ENCODE assay signal across 26 cellular contexts in the genomic region with DNA sequence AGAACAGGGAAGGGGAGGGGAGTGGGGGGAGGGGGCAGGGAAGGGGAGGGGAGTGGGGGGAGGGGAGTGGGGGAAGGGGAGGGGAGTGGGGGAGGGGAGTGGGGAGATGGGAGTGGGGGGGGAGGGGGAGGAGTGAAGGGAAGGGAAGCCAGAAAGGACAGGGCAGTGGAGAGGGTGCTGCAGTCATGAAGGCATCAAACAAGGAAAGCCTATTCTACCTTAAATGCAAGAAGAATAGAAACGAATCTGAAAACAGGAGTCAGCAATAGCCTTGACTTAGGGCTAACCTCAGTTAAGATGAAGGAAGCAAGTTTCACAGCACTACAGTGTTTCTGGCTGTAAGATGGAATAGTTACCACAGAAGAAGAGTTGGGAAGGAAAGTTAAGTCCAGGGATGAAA.
"Had no signal": no experiment of that assay in that cellular context is flagged by ENCODE, and none has a peak within 500 bp of the region (broad histone marks: within the 10 kb centered on the region; RNA-seq: fewer than 3 reads in every experiment).

No MANE protein-coding gene starts in this region.

- H3K4me3 Mint-ChIP-seq: activated naive CD4-positive, alpha-beta T cell treated with anti-CD3 and anti-CD28 coated beads for 36 hours; activated naive CD8-positive, alpha-beta T cell treated with anti-CD3 and anti-CD28 coated beads for 36 hours; effector memory CD8-positive, alpha-beta T cell; memory B cell; naive thymus-derived CD4-positive, alpha-beta T cell; neural progenitor cell; stimulated activated naive B cell treated with anti-CD40 and anti-IgM and Interleukin-4, amounts not matched to agents 10 μg/mL and 1 μg/mL and 100 μg/mL, for 72 hours had no signal

- H3K27ac Mint-ChIP-seq: activated naive CD4-positive, alpha-beta T cell treated with anti-CD3 and anti-CD28 coated beads for 36 hours; activated naive CD8-positive, alpha-beta T cell treated with anti-CD3 and anti-CD28 coated beads for 36 hours; memory B cell; neural progenitor cell; stimulated activated naive B cell treated with anti-CD40 and anti-IgM and Interleukin-4, amounts not matched to agents 10 μg/mL and 1 μg/mL and 100 μg/mL, for 72 hours had no signal

- H3K4me3 ChIP-seq: adrenal gland, coronary artery, neural progenitor cell, right atrium auricular region, stomach, thyroid gland, upper lobe of left lung, vagina had no signal

- H3K27me3 Mint-ChIP-seq: activated naive CD8-positive, alpha-beta T cell treated with anti-CD3 and anti-CD28 coated beads for 36 hours; effector memory CD8-positive, alpha-beta T cell; memory B cell; naive thymus-derived CD4-positive, alpha-beta T cell; stimulated activated naive B cell treated with anti-CD40 and anti-IgM and Interleukin-4, amounts not matched to agents 10 μg/mL and 1 μg/mL and 100 μg/mL, for 72 hours had no signal

- H3K4me1 ChIP-seq: adrenal gland, neural progenitor cell, right atrium auricular region, stomach, thyroid gland, upper lobe of left lung, vagina had no signal

- H3K9me3 ChIP-seq: adrenal gland, right atrium auricular region, thyroid gland, upper lobe of left lung, vagina had no signal

- H3K36me3 ChIP-seq: brain microvascular endothelial cell, right atrium auricular region, thyroid gland had no signal

- H3K27me3 ChIP-seq: adrenal gland, brain microvascular endothelial cell, neural progenitor cell, right atrium auricular region, stomach, thyroid gland, upper lobe of left lung, vagina had no signal

- ATAC-seq: effector memory CD8-positive, alpha-beta T cell; naive thymus-derived CD4-positive, alpha-beta T cell; stimulated activated naive B cell treated with anti-CD40 and anti-IgM and Interleukin-4, amounts not matched to agents 10 μg/mL and 1 μg/mL and 100 μg/mL, for 72 hours had no signal

- DNase-seq: activated CD4-positive, alpha-beta T cell treated with anti-CD3 and anti-CD28 coated beads for 4 hours; activated CD4-positive, alpha-beta T cell treated with anti-CD3 and anti-CD28 coated beads, Interleukin-2, amount 50 U/mL, for 4 hours; activated CD8-positive, alpha-beta memory T cell treated with anti-CD3 and anti-CD28 coated beads for 24 hours; activated effector memory CD4-positive, alpha-beta T cell treated with Interleukin-2 at 50 U/mL for 16 hours; activated naive CD4-positive, alpha-beta T cell treated with anti-CD3 and anti-CD28 coated beads for 36 hours; activated naive CD8-positive, alpha-beta T cell treated with anti-CD3 and anti-CD28 coated beads for 36 hours; adrenal gland; aorta; brain microvascular endothelial cell; effector memory CD8-positive, alpha-beta T cell; head of caudate nucleus; midbrain; naive thymus-derived CD4-positive, alpha-beta T cell; occipital lobe; stimulated activated CD4-positive, alpha-beta T cell treated with anti-CD3 and anti-CD28 coated beads, Interleukin-15, amount 100 ng/mL, for 24 hours; stimulated activated CD4-positive, alpha-beta T cell treated with anti-CD3 and anti-CD28 coated beads, Interleukin-2, amount 100 ng/mL, for 24 hours; stimulated activated naive B cell treated with anti-CD40 and anti-IgM and Interleukin-4, amounts not matched to agents 10 μg/mL and 1 μg/mL and 100 μg/mL, for 72 hours; stomach; T-helper 2 cell; thyroid gland; upper lobe of left lung had no signal

- H3K27ac ChIP-seq: brain microvascular endothelial cell, coronary artery, right atrium auricular region, stomach, thyroid gland, upper lobe of left lung, vagina had no signal
